ENCODE assay signal across 7 cellular contexts in the genomic region with DNA sequence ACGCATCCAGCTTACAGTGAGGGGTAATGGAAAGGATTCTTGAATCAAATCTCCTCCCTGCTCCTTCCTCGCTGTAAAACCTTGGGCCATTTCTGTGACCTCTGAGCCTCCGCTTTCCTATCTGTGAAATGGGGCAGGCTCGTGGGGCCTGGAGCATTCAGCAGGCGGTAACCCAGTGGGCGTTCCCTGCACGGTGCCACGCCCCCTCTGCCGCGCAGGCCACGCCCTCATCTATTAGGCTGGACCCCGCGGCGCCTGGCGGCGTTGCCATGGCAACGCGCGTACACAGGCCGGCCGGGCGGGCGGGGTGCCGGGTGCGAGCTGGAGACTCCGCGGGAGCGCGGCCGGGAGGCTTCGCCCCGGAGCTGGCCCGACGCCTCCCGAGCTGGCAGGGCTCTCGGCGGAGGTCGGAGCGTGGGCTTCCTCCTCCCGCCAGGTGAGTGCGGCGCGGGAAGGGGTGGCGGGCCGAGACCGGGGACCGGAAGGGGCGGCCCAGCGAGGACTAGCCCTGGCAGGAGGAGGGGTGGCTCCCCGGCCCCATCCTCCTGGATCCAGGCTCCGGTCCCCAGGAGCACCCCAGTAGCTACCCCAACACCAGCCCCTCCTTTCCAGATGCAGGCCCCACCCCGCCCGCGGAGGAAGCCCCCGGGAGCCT. TPM values are rescaled to one million over a fixed set of nuclear protein-coding genes. Genes with fewer than 3 reads are reported as not detected.
DNase-seq lines count a peak whose midpoint lies in the region; ATAC-seq and TF ChIP-seq lines count a peak whose summit lies in the region.

A gene (plus strand): TSS at position 264 of the 655 bp plus-strand sequence. CDS start 4,562 bp downstream, outside the sequence.

- peaks cover 2% of the 10 kb centered on the region for H3K4me1 ChIP-seq in endodermal cell (ENCODE audit: control insufficient read depth, insufficient read depth, low read length)

- peaks cover 56% of the 10 kb centered on the region for H3K4me1 Mint-ChIP-seq in activated CD8-positive, alpha-beta T cell treated with anti-CD3 and anti-CD28 coated beads, Interleukin-2, amount 10 ng/mL, durations not matched to agents 7 days and 5 days (ENCODE audit: low read depth)
- H3K4me1 Mint-ChIP-seq in endodermal cell (peaks cover 24% of the 10 kb centered on the region), mesothelial cell of epicardium (peaks cover 22% of the 10 kb centered on the region)
- H3K4me1 Mint-ChIP-seq in stimulated activated effector memory CD8-positive, alpha-beta T cell treated with anti-CD3 and anti-CD28 coated beads, Interleukin-12 subunit alpha, Interleukin-12 subunit beta, amount 100 ng/mL, for 72 hours = peaks cover 65% of the 10 kb centered on the region

- H3K9me3 ChIP-seq in endodermal cell (ENCODE audit: control insufficient read depth, low read length) = peaks cover 3% of the 10 kb centered on the region

- peaks cover 8% of the 10 kb centered on the region for H3K9me3 Mint-ChIP-seq in activated CD8-positive, alpha-beta T cell treated with anti-CD3 and anti-CD28 coated beads, Interleukin-2, amount 10 ng/mL, durations not matched to agents 7 days and 5 days (ENCODE audit: insufficient read depth)
- H3K9me3 Mint-ChIP-seq in endodermal cell = no peaks in the 10 kb centered on the region
- H3K9me3 Mint-ChIP-seq in mesothelial cell of epicardium = peaks cover 7% of the 10 kb centered on the region
- no peaks in the 10 kb centered on the region for H3K9me3 Mint-ChIP-seq in stimulated activated effector memory CD8-positive, alpha-beta T cell treated with anti-CD3 and anti-CD28 coated beads, Interleukin-12 subunit alpha, Interleukin-12 subunit beta, amount 100 ng/mL, for 72 hours

- no peaks in the 10 kb centered on the region for H3K27me3 ChIP-seq in endodermal cell (ENCODE audit: control insufficient read depth, insufficient read depth, low read length, poor library complexity, severe bottlenecking)

- peaks cover 23% of the 10 kb centered on the region for H3K36me3 Mint-ChIP-seq in activated CD8-positive, alpha-beta T cell treated with anti-CD3 and anti-CD28 coated beads, Interleukin-2, amount 10 ng/mL, durations not matched to agents 7 days and 5 days (ENCODE audit: low read depth)
- H3K36me3 Mint-ChIP-seq in endodermal cell (ENCODE audit: low read depth) (no peaks in the 10 kb centered on the region), mesothelial cell of epicardium (no peaks in the 10 kb centered on the region)
- peaks cover 14% of the 10 kb centered on the region for H3K36me3 Mint-ChIP-seq in stimulated activated effector memory CD8-positive, alpha-beta T cell treated with anti-CD3 and anti-CD28 coated beads, Interleukin-12 subunit alpha, Interleukin-12 subunit beta, amount 100 ng/mL, for 72 hours

- H3K27me3 Mint-ChIP-seq in activated CD8-positive, alpha-beta T cell treated with anti-CD3 and anti-CD28 coated beads, Interleukin-2, amount 10 ng/mL, durations not matched to agents 7 days and 5 days (ENCODE audit: low read depth) = peaks cover 57% of the 10 kb centered on the region
- peaks cover 24% of the 10 kb centered on the region for H3K27me3 Mint-ChIP-seq in endodermal cell (ENCODE audit: insufficient read depth)
- H3K27me3 Mint-ChIP-seq in mesothelial cell of epicardium (ENCODE audit: low read depth) = peaks cover 26% of the 10 kb centered on the region

- DNase-seq in NCI-H2107 (lab: John Stamatoyannopoulos, UW) = peak; percentile 58
- peak; percentile 57 for DNase-seq in activated CD8-positive, alpha-beta T cell treated with anti-CD3 and anti-CD28 coated beads, Interleukin-2, amount 10 ng/mL, durations not matched to agents 7 days and 5 days
- peak; percentile 92 for DNase-seq in endodermal cell
- peak; percentile 56 to 67 for DNase-seq in mesothelial cell of epicardium (ENCODE audit: low spot score in 2 of 2, unreplicated experiment in 2 of 2)
- DNase-seq in stimulated activated effector memory CD8-positive, alpha-beta T cell treated with anti-CD3 and anti-CD28 coated beads, Interleukin-12 subunit alpha, Interleukin-12 subunit beta, amount 100 ng/mL, for 72 hours (ENCODE audit: low spot score in 2 of 2) = peak; percentile 54 to 76

- POLR2A ChIA-PET in activated CD8-positive, alpha-beta T cell treated with anti-CD3 and anti-CD28 coated beads, Interleukin-2, amount 10 ng/mL, durations not matched to agents 7 days and 5 days (lab: Charles Lee) = interaction anchor here (1.1 kb wide), 1 partner anchor 15 kb away, joined by 3 read pairs; no protein-coding TSS in a partner anchor

- no peaks in the 10 kb centered on the region for H3K36me3 ChIP-seq in endodermal cell (ENCODE audit: control insufficient read depth, insufficient read depth, low read length)

- CTCF ChIA-PET in activated CD8-positive, alpha-beta T cell treated with anti-CD3 and anti-CD28 coated beads, Interleukin-2, amount 10 ng/mL, durations not matched to agents 7 days and 5 days (lab: Charles Lee) = interaction anchor here (2.1 kb wide), 1 partner anchor 25 kb away, joined by 9 read pairs; no protein-coding TSS in a partner anchor

- peak within 1 kb of the TSS; percentile 74 for H3K4me3 ChIP-seq in endodermal cell (ENCODE audit: low read length)

- TF ChIP-seq CTCF in endodermal cell (conservative IDR thresholded peaks at IDR 0.05) = no peak
- no peak for TF ChIP-seq CTCF in mesothelial cell of epicardium (IDR thresholded peaks at IDR 0.05; ENCODE audit: unreplicated experiment)

- peak within 1 kb of the TSS; percentile 59 for H3K9ac ChIP-seq in endodermal cell (ENCODE audit: extremely low read depth, low read length, poor library complexity, severe bottlenecking)

- H3K27ac ChIP-seq in endodermal cell (ENCODE audit: low read depth, low read length) = no peak within 1 kb of the TSS

- H3K4me3 Mint-ChIP-seq in activated CD8-positive, alpha-beta T cell treated with anti-CD3 and anti-CD28 coated beads, Interleukin-2, amount 10 ng/mL, durations not matched to agents 7 days and 5 days = peak within 1 kb of the TSS; percentile 56
- H3K4me3 Mint-ChIP-seq in endodermal cell = peak within 1 kb of the TSS; percentile 66
- peak within 1 kb of the TSS; percentile 72 for H3K4me3 Mint-ChIP-seq in mesothelial cell of epicardium
- peak within 1 kb of the TSS; percentile 67 for H3K4me3 Mint-ChIP-seq in stimulated activated effector memory CD8-positive, alpha-beta T cell treated with anti-CD3 and anti-CD28 coated beads, Interleukin-12 subunit alpha, Interleukin-12 subunit beta, amount 100 ng/mL, for 72 hours

- ATAC-seq in GM19397 (IDR thresholded peaks at IDR 0.05; ENCODE audit: unreplicated experiment) = peak; percentile 51
- ATAC-seq in activated CD8-positive, alpha-beta T cell treated with anti-CD3 and anti-CD28 coated beads, Interleukin-2, amount 10 ng/mL, durations not matched to agents 7 days and 5 days = peak; percentile 50
- peak; percentile 44 for ATAC-seq in stimulated activated effector memory CD8-positive, alpha-beta T cell treated with anti-CD3 and anti-CD28 coated beads, Interleukin-12 subunit alpha, Interleukin-12 subunit beta, amount 100 ng/mL, for 72 hours
- no peak for ATAC-seq in HG03095 (IDR thresholded peaks at IDR 0.05; ENCODE audit: unreplicated experiment)

- WGBS in endodermal cell (ENCODE audit: insufficient coverage in 1 of 2, insufficient read length in 1 of 2), 2 experiments = 6% methylated on average over 54 of the region's 55 CpGs; no CpG with 5 or more reads in 1 of the 2 experiments

- peak within 1 kb of the TSS; percentile 68 for H3K27ac Mint-ChIP-seq in activated CD8-positive, alpha-beta T cell treated with anti-CD3 and anti-CD28 coated beads, Interleukin-2, amount 10 ng/mL, durations not matched to agents 7 days and 5 days
- no peak within 1 kb of the TSS for H3K27ac Mint-ChIP-seq in endodermal cell
- peak within 1 kb of the TSS; percentile 57 for H3K27ac Mint-ChIP-seq in mesothelial cell of epicardium
- peak within 1 kb of the TSS; percentile 35 for H3K27ac Mint-ChIP-seq in stimulated activated effector memory CD8-positive, alpha-beta T cell treated with anti-CD3 and anti-CD28 coated beads, Interleukin-12 subunit alpha, Interleukin-12 subunit beta, amount 100 ng/mL, for 72 hours

RNA-seq across cellular contexts. Expression of the gene that starts here (rescaled TPM):
- under 1 TPM; 0.21 to 0.55 TPM for total RNA-seq in activated CD8-positive, alpha-beta T cell treated with anti-CD3 and anti-CD28 coated beads, Interleukin-2, amount 10 ng/mL, durations not matched to agents 7 days and 5 days
- total RNA-seq in endodermal cell (1 to 10 TPM; 2.9 to 3.6 TPM), mesothelial cell of epicardium (1.0 to 1.3 TPM (median 1.1 TPM) in 3 replicates)
- 1.7 TPM for polyA plus RNA-seq in endodermal cell (2013, experiment 1 of 2)
- 2.1 TPM for polyA plus RNA-seq in endodermal cell (2013, experiment 2 of 2)

Comparison
In these comparisons a context has a peak if more than half of its experiments do, and no peak if none do; other contexts are left out.
1. Peak in DNase-seq and ATAC-seq in activated CD8-positive, alpha-beta T cell treated with anti-CD3 and anti-CD28 coated beads, Interleukin-2, amount 10 ng/mL, durations not matched to agents 7 days and 5 days; RNA of the gene not detected or under 1 TPM.